In genomic region chr10:102347236-102347828, GRCh38 we compare ENCODE assay signal across 9 cellular contexts. TPM values are rescaled to one million over a fixed set of nuclear protein-coding genes. Genes with fewer than 3 reads are reported as not detected.
A peak's percentile ranks its signal among the peaks of the same experiment; 100 is the strongest.
DNase-seq lines count a peak whose midpoint lies in the region; ATAC-seq and TF ChIP-seq lines count a peak whose summit lies in the region.
"Had no signal": no experiment of that assay in that cellular context is flagged by ENCODE, and none has a peak within 500 bp of the region (broad histone marks: within the 10 kb centered on the region; RNA-seq: fewer than 3 reads in every experiment).

No MANE protein-coding gene starts in this region.

- no peak overlapping the region for H3K4me3 Mint-ChIP-seq in Caco-2 (ENCODE audit: unreplicated experiment)
- H3K4me3 Mint-ChIP-seq: IgD-negative memory B cell had no signal

- H3K27ac ChIP-seq in HEK293 (ENCODE audit: extremely low read depth, low read depth, low read length), result no peak overlapping the region
- H3K27ac ChIP-seq in SJCRH30, result peak overlapping the region; percentile 0; the same call in 1 of the 2 replicates
- no peak overlapping the region for H3K27ac ChIP-seq in trophoblast cell (ENCODE audit: low read depth, low read length)

- H3K14ac ChIP-seq in trophoblast cell (ENCODE audit: low read length), result no peak overlapping the region

- H3K4me3 ChIP-seq in Caco-2 (ENCODE audit: low read depth, low read length) (no peak overlapping the region), HEK293 (ENCODE audit: low read depth, low read length) (no peak overlapping the region), SJCRH30 (no peak overlapping the region), trophoblast cell (ENCODE audit: low read depth, low read length) (no peak overlapping the region)

- H2BK5ac ChIP-seq in trophoblast cell (ENCODE audit: low read depth, low read length, poor library complexity), result no peak overlapping the region

- no peak overlapping the region for H4K91ac ChIP-seq in trophoblast cell (ENCODE audit: low read depth, low read length)

- no peak overlapping the region for H3K18ac ChIP-seq in trophoblast cell (ENCODE audit: low read length)

- DNase-seq in Caco-2 (peak; percentile 63 to 68), SJCRH30 (peak; percentile 91 to 97), fibroblast of gingiva (ENCODE audit: low read depth) (peak; percentile 24), trophoblast cell (peak; percentile 42 to 58)

- H3K9me3 ChIP-seq in Caco-2 (no peaks in the 10 kb centered on the region), HEK293 (ENCODE audit: control insufficient read depth, insufficient read depth, low read depth, low read length) (no peaks in the 10 kb centered on the region), SJCRH30 (replicated peaks) (no peaks in the 10 kb centered on the region), trophoblast cell (ENCODE audit: insufficient read depth, low read depth, low read length) (no peaks in the 10 kb centered on the region)

- H3K27me3 Mint-ChIP-seq in Caco-2 (ENCODE audit: insufficient read depth, unreplicated experiment), result no peaks in the 10 kb centered on the region
- H3K27me3 Mint-ChIP-seq: IgD-negative memory B cell had no signal

- no peaks in the 10 kb centered on the region for H3K4me1 Mint-ChIP-seq in Caco-2 (ENCODE audit: low read depth, unreplicated experiment)

- no peak for ATAC-seq in GM19351 (IDR thresholded peaks at IDR 0.05; ENCODE audit: unreplicated experiment)
- no peak for ATAC-seq in HG03108 (IDR thresholded peaks at IDR 0.05; ENCODE audit: unreplicated experiment)
- no peak for ATAC-seq in GM21447 (IDR thresholded peaks at IDR 0.05; ENCODE audit: unreplicated experiment)

- H3K79me2 ChIP-seq in trophoblast cell (ENCODE audit: control insufficient read depth, insufficient read depth, low read length, poor library complexity), result no peaks in the 10 kb centered on the region

- H3K4me1 ChIP-seq in Caco-2 (no peaks in the 10 kb centered on the region), HEK293 (ENCODE audit: control insufficient read depth, insufficient read depth, low read length) (0 out of 2 replicates have a peak, but pooled peaks cover 1% of the 10 kb centered on the region), SJCRH30 (peaks cover 15% of the 10 kb centered on the region), trophoblast cell (ENCODE audit: control insufficient read depth in 1 of 2, insufficient read depth in 2 of 2, low read length in 2 of 2) (no peaks in the 10 kb centered on the region)

- H3K4ac ChIP-seq in trophoblast cell (ENCODE audit: low read depth, low read length), result no peak overlapping the region

- H3K9ac ChIP-seq in trophoblast cell (ENCODE audit: low read length), result no peak overlapping the region

- peaks cover 70% of the 10 kb centered on the region for H3K36me3 Mint-ChIP-seq in Caco-2 (ENCODE audit: insufficient read depth, unreplicated experiment)
- H3K36me3 Mint-ChIP-seq: IgD-negative memory B cell had no signal

- BruUV-seq in Caco-2 (replicated peaks; lab: Mats Ljungman, UMichigan), result no TSS peak

- H3K27ac Mint-ChIP-seq in Caco-2 (ENCODE audit: unreplicated experiment), result no peak overlapping the region
- H3K27ac Mint-ChIP-seq: IgD-negative memory B cell had no signal

- H2BK120ac ChIP-seq in trophoblast cell (ENCODE audit: insufficient read depth, low read length, poor library complexity), result no peak overlapping the region

- H3K79me1 ChIP-seq in trophoblast cell (ENCODE audit: low read length), result peaks cover 4% of the 10 kb centered on the region

- no peak overlapping the region for H4K8ac ChIP-seq in trophoblast cell (ENCODE audit: low read depth, low read length)

- H3K36me3 ChIP-seq in Caco-2 (ENCODE audit: control insufficient read depth, insufficient read depth, low read length), result peaks cover 2% of the 10 kb centered on the region; the same call in 1 of the 2 replicates
- peaks cover 24 to 52% of the 10 kb centered on the region in 2 experiments for H3K36me3 ChIP-seq in HEK293 (ENCODE audit: control insufficient read depth in 2 of 2, insufficient read depth in 1 of 2, low read length in 2 of 2)
- peaks cover 52% of the 10 kb centered on the region for H3K36me3 ChIP-seq in SJCRH30
- peaks cover 17% of the 10 kb centered on the region in 2 experiments for H3K36me3 ChIP-seq in trophoblast cell (ENCODE audit: control insufficient read depth in 1 of 2, insufficient read depth in 2 of 2, low read length in 2 of 2)

- CTCF ChIA-PET in Caco-2 (lab: Charles Lee) (interaction anchor here (0.6 to 2.4 kb wide), 15 partner anchors 14 to 178 kb away, joined by 3 to 86 read pairs (median 4); partner anchors contain the start of genes ELOVL3 and GBF1), HEK293 (lab: Yijun Ruan, JAX) (interaction anchor here (0.5 to 21.4 kb wide), 19 partner anchors 8 to 778 kb away, joined by 3 to 531 read pairs (median 4); partner anchors contain the start of genes ELOVL3, GBF1 and PITX3)

- H3K27me3 ChIP-seq in Caco-2 (replicated peaks; ENCODE audit: control insufficient read depth, insufficient read depth, low read length), result no peaks in the 10 kb centered on the region
- no peaks in the 10 kb centered on the region for H3K27me3 ChIP-seq in SJCRH30
- H3K27me3 ChIP-seq in trophoblast cell (ENCODE audit: insufficient read depth, low read length), result no peaks in the 10 kb centered on the region

- intact Hi-C loops in Caco-2 (cut with micrococcal nuclease; ENCODE audit: unreplicated experiment), result loop anchor here (1.0 to 5.0 kb wide), 3 partner anchors 100 to 178 kb away; partner anchors contain the start of gene GBF1

- POLR2A ChIA-PET in Caco-2 (lab: Charles Lee) (no interaction called here), HEK293 (lab: Yijun Ruan, JAX) (interaction anchor here (0.6 to 1.5 kb wide), 3 partner anchors 102 to 117 kb away, joined by 3 to 7 read pairs (median 4); partner anchors contain the start of gene GBF1)

- peak; percentile 47 to 71 for TF ChIP-seq CTCF in Caco-2 (IDR thresholded peaks at IDR 0.05; ENCODE audit: insufficient read depth in 1 of 2, low read depth in 1 of 2, low read length in 1 of 2, severe bottlenecking in 1 of 2, unreplicated experiment in 1 of 2)
- TF ChIP-seq CTCF in HEK293 (tag by site-specific recombination; IDR thresholded peaks at IDR 0.05), result peak; percentile 89

- H2BK12ac ChIP-seq in trophoblast cell (ENCODE audit: low read length), result no peak overlapping the region

- H2AFZ ChIP-seq in trophoblast cell (ENCODE audit: insufficient read depth, low read length, poor library complexity), result no peak overlapping the region

- no peak overlapping the region for H2AK5ac ChIP-seq in trophoblast cell (ENCODE audit: low read length)

- no peak overlapping the region for H4K12ac ChIP-seq in trophoblast cell (ENCODE audit: low read depth, low read length)

- H3K4me2 ChIP-seq in trophoblast cell (ENCODE audit: low read length), result no peak overlapping the region

- H3K23ac ChIP-seq in trophoblast cell (ENCODE audit: low read length), result no peak overlapping the region

- no CpG with 5 or more reads among the region's 2 CpGs for WGBS in trophoblast cell (ENCODE audit: extremely low coverage, insufficient coverage, insufficient read length)

- no peaks in the 10 kb centered on the region for H3K9me3 Mint-ChIP-seq in Caco-2 (ENCODE audit: unreplicated experiment)
- H3K9me3 Mint-ChIP-seq: IgD-negative memory B cell had no signal

TF ChIP-seq in HEK293, 187 proteins besides CTCF, POLR2A, EP300 and RAD21:
- no peak for TF ChIP-seq EGR2 (tag by site-specific recombination; IDR thresholded peaks at IDR 0.05; ENCODE audit: low read depth)
- TF ChIP-seq BCL11A (tag by site-specific recombination; IDR thresholded peaks at IDR 0.05; ENCODE audit: low read depth), result no peak
- peak; percentile 77 for TF ChIP-seq ZNF654 (tag by site-specific recombination; IDR thresholded peaks at IDR 0.05; ENCODE audit: low read depth)

RNA-seq across cellular contexts. Expression of gene NFKB2, which starts 48.2 kb away (rescaled TPM):
- 35.1 and 36.5 TPM in 2 replicates for total RNA-seq in Caco-2 (2022)
- total RNA-seq in SJCRH30 (2014; rRNA removed; shearing (Covaris generic)), result 25.3 and 25.6 TPM in 2 replicates
- 30.6 and 31.3 TPM in 2 replicates for polyA plus RNA-seq in trophoblast cell (2013)

Comparison
In these comparisons a context has a peak if more than half of its experiments do, and no peak if none do; other contexts are left out.
1. DNase-seq: peak in every context shown above with its lines; median percentile 94 in SJCRH30; 66 in Caco-2; 50 in trophoblast cell; 24 in fibroblast of gingiva.